Comparison of ENCODE assay signal across 8 cellular contexts in genomic region chr1:113784104-113784779, GRCh38. TPM values are rescaled to one million over a fixed set of nuclear protein-coding genes. Genes with fewer than 3 reads are reported as not detected.
DNase-seq lines count a peak whose midpoint lies in the region; ATAC-seq and TF ChIP-seq lines count a peak whose summit lies in the region.

No MANE protein-coding gene starts in this region.

- ATAC-seq in HG03103 (IDR thresholded peaks at IDR 0.05; ENCODE audit: low read depth, unreplicated experiment) (peak; percentile 60), omental fat pad (ENCODE audit: low FRiP score) (peak; percentile 16)

- no peak for TF ChIP-seq CTCF in omental fat pad (IDR thresholded peaks at IDR 0.05)

- peaks cover 32% of the 10 kb centered on the region for H3K36me3 Mint-ChIP-seq in activated T-helper 2 cell treated with anti-CD3 and anti-CD28 coated beads, Interferon-gamma antibody, Interleukin-2, Interleukin-4, amounts not matched to agents 10 μg/mL and 5 μg/mL and 100 μg/mL, durations not matched to agents 14 hours and 24 hours and 36 hours (ENCODE audit: low read depth)

- intact Hi-C loops in activated T-helper 2 cell treated with anti-CD3 and anti-CD28 coated beads, Interferon-gamma antibody, Interleukin-2, Interleukin-4, amounts not matched to agents 10 μg/mL and 5 μg/mL and 100 μg/mL, durations not matched to agents 14 hours and 24 hours and 36 hours (cut with micrococcal nuclease): loop anchor here (10.0 kb wide), 2 partner anchors 389 to 1079 kb away; partner anchors contain the start of genes MAGI3 and RHOC

- H3K27me3 Mint-ChIP-seq in activated T-helper 2 cell treated with anti-CD3 and anti-CD28 coated beads, Interferon-gamma antibody, Interleukin-2, Interleukin-4, amounts not matched to agents 10 μg/mL and 5 μg/mL and 100 μg/mL, durations not matched to agents 14 hours and 24 hours and 36 hours (ENCODE audit: low read depth): no peaks in the 10 kb centered on the region

- H3K4me3 Mint-ChIP-seq in activated T-helper 2 cell treated with anti-CD3 and anti-CD28 coated beads, Interferon-gamma antibody, Interleukin-2, Interleukin-4, amounts not matched to agents 10 μg/mL and 5 μg/mL and 100 μg/mL, durations not matched to agents 14 hours and 24 hours and 36 hours (ENCODE audit: low read depth): peak overlapping the region; percentile 68

- H3K4me1 Mint-ChIP-seq in activated T-helper 2 cell treated with anti-CD3 and anti-CD28 coated beads, Interferon-gamma antibody, Interleukin-2, Interleukin-4, amounts not matched to agents 10 μg/mL and 5 μg/mL and 100 μg/mL, durations not matched to agents 14 hours and 24 hours and 36 hours (ENCODE audit: low read depth): peaks cover 29% of the 10 kb centered on the region

- H3K27ac Mint-ChIP-seq in activated T-helper 2 cell treated with anti-CD3 and anti-CD28 coated beads, Interferon-gamma antibody, Interleukin-2, Interleukin-4, amounts not matched to agents 10 μg/mL and 5 μg/mL and 100 μg/mL, durations not matched to agents 14 hours and 24 hours and 36 hours: peak overlapping the region; percentile 94

- peak; percentile 19 for DNase-seq in stimulated activated CD4-positive, alpha-beta T cell treated with anti-CD3 and anti-CD28 coated beads, Interleukin-1b, Interleukin-23, amount 100 ng/mL, for 48 hours
- no peak for DNase-seq in stimulated activated CD4-positive, alpha-beta T cell treated with anti-CD3 and anti-CD28 coated beads, Interleukin-12 subunit alpha, Interleukin-12 subunit beta, amount 100 ng/mL, for 4 hours
- no peak for DNase-seq in activated T-helper 2 cell treated with anti-CD3 and anti-CD28 coated beads, Interferon-gamma antibody, Interleukin-2, Interleukin-4, amounts not matched to agents 10 μg/mL and 5 μg/mL and 100 μg/mL, durations not matched to agents 14 hours and 24 hours and 36 hours (ENCODE audit: low spot score)
- DNase-seq in omental fat pad (ENCODE audit: low spot score): no peak
- DNase-seq in NCI-H510A treated with DMSO at 0.1 percent for 48 hours (lab: John Stamatoyannopoulos, UW): no peak
- no peak for DNase-seq in T1000 (lab: John Stamatoyannopoulos, UW)
- no peak for DNase-seq in NCI-H1694 (lab: John Stamatoyannopoulos, UW)

- H3K9me3 Mint-ChIP-seq in activated T-helper 2 cell treated with anti-CD3 and anti-CD28 coated beads, Interferon-gamma antibody, Interleukin-2, Interleukin-4, amounts not matched to agents 10 μg/mL and 5 μg/mL and 100 μg/mL, durations not matched to agents 14 hours and 24 hours and 36 hours: peaks cover 4% of the 10 kb centered on the region

RNA-seq across cellular contexts. Expression of gene PHTF1, which starts 25.0 kb away (rescaled TPM):
- 22.0 and 22.5 TPM in 2 replicates for total RNA-seq in activated T-helper 2 cell treated with anti-CD3 and anti-CD28 coated beads, Interferon-gamma antibody, Interleukin-2, Interleukin-4, amounts not matched to agents 10 μg/mL and 5 μg/mL and 100 μg/mL, durations not matched to agents 14 hours and 24 hours and 36 hours
- 10 to 100 TPM; 20.5 to 35.6 (median 26.0) TPM for total RNA-seq in omental fat pad

RNA-seq across cellular contexts. Expression of gene RSBN1, which starts 28.0 kb away (rescaled TPM):
- 21.5 and 23.4 TPM in 2 replicates for total RNA-seq in activated T-helper 2 cell treated with anti-CD3 and anti-CD28 coated beads, Interferon-gamma antibody, Interleukin-2, Interleukin-4, amounts not matched to agents 10 μg/mL and 5 μg/mL and 100 μg/mL, durations not matched to agents 14 hours and 24 hours and 36 hours
- 10 to 100 TPM; 13.3 to 24.6 (median 17.5) TPM for total RNA-seq in omental fat pad
